Comparison of ENCODE assay signal across 17 cellular contexts in the genomic region with DNA sequence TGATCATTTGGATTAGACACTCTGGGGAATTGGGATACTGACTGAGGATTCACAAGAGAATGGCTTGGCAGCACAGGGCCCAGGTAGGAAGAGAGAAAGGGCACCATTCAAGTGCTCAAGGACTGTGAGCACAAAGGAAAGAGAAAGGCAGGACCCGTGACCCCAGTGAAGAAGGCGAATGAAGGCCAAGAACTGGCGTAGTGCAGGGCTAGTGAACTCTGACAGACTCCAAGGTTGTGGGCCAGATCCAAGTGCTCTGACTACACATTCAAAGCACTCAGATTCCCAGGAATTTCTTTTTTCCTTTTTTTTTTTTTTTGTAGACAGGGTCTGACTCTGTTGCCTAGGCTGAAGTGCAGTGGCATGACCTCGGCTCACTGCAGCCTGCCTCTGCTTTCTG. TPM values are rescaled to one million over a fixed set of nuclear protein-coding genes. Genes with fewer than 3 reads are reported as not detected.
A peak's percentile ranks its signal among the peaks of the same experiment; 100 is the strongest.
DNase-seq lines count a peak whose midpoint lies in the region; ATAC-seq and TF ChIP-seq lines count a peak whose summit lies in the region.
"Had no signal": no experiment of that assay in that cellular context is flagged by ENCODE, and none has a peak within 500 bp of the region (broad histone marks: within the 10 kb centered on the region; RNA-seq: fewer than 3 reads in every experiment).

No MANE protein-coding gene starts in this region.

- H3K4me1 Mint-ChIP-seq in T-helper 17 cell = peaks cover 31% of the 10 kb centered on the region
- H3K4me1 Mint-ChIP-seq in neural crest cell = peaks cover 19% of the 10 kb centered on the region

- peaks cover 21% of the 10 kb centered on the region for H3K36me3 Mint-ChIP-seq in T-helper 17 cell (ENCODE audit: low read depth)
- peaks cover 30% of the 10 kb centered on the region for H3K36me3 Mint-ChIP-seq in neural crest cell (ENCODE audit: low read depth)

- 35 to 55% (median 42%) methylated on average over 4 of the region's 4 CpGs for WGBS in adrenal gland, 4 donors
- WGBS in spleen, 5 donors = 93 to 97% (median 96%) methylated on average over 4 of the region's 4 CpGs

- no peaks in the 10 kb centered on the region for H3K27me3 Mint-ChIP-seq in T-helper 17 cell
- no peaks in the 10 kb centered on the region for H3K27me3 Mint-ChIP-seq in neural crest cell (ENCODE audit: low read depth)
- H3K27me3 Mint-ChIP-seq: CD4-positive, alpha-beta memory T cell had no signal

- ATAC-seq in T-helper 17 cell (no peak), HG03097 (IDR thresholded peaks at IDR 0.05; ENCODE audit: low FRiP score, unreplicated experiment) (no peak)
- ATAC-seq: A549 had no signal

- no peak overlapping the region for H3K4me3 ChIP-seq in adrenal gland
- H3K4me3 ChIP-seq in spleen = no peak overlapping the region
- H3K4me3 ChIP-seq: A549, GM23248 had no signal

- no peaks in the 10 kb centered on the region for H3K27me3 ChIP-seq in adrenal gland
- no peaks in the 10 kb centered on the region for H3K27me3 ChIP-seq in spleen (replicated peaks in 1 of 7)

- peak overlapping the region; percentile 52 for H3K4me3 Mint-ChIP-seq in T-helper 17 cell
- H3K4me3 Mint-ChIP-seq in neural crest cell = peak overlapping the region; percentile 39

- no peak overlapping the region for H3K27ac Mint-ChIP-seq in T-helper 17 cell
- H3K27ac Mint-ChIP-seq in neural crest cell (ENCODE audit: unreplicated experiment) = no peak overlapping the region

- intact Hi-C loops in adrenal gland (cut with DNase I) = no loop called here
- intact Hi-C loops in spleen (cut with DNase I; ENCODE audit: low total_unique reads) = no loop called here

- H3K9me3 Mint-ChIP-seq in neural crest cell = no peaks in the 10 kb centered on the region

- TF ChIP-seq POLR2A in adrenal gland (IDR thresholded peaks at IDR 0.05) (no peak), spleen (IDR thresholded peaks at IDR 0.05) (no peak)

- TF ChIP-seq CTCF in adrenal gland (IDR thresholded peaks at IDR 0.05) (no peak), neural crest cell (conservative IDR thresholded peaks at IDR 0.05) (no peak), spleen (IDR thresholded peaks at IDR 0.05 in 8 of 11, conservative IDR thresholded peaks at IDR 0.05 in 3 of 11) (no peak)

- DNase-seq in T-helper 17 cell = no peak
- DNase-seq in adrenal gland = peak; percentile 25 to 79 (median 63)
- no peak for DNase-seq in neural crest cell (ENCODE audit: low read depth, low spot score)
- DNase-seq in spleen = peak; percentile 17
- no peak for DNase-seq in central memory CD4-positive, alpha-beta T cell
- DNase-seq in stimulated activated CD4-positive, alpha-beta T cell treated with anti-CD3 and anti-CD28 coated beads, Interleukin-2, amount 100 ng/mL, for 48 hours = no peak
- DNase-seq: 8988T; C1 segment of cervical spinal cord; Caco-2; CD4-positive, alpha-beta memory T cell; DMS153; DND-41; GM23248; H7; HCEC 1CT had no signal

- H3K36me3 ChIP-seq in adrenal gland (replicated peaks in 1 of 2) = peaks cover 0 to 59% of the 10 kb centered on the region in 2 donors
- peaks cover 4 to 65% (median 59%) of the 10 kb centered on the region in 6 donors for H3K36me3 ChIP-seq in spleen

- H3K9me3 ChIP-seq in T-helper 17 cell (ENCODE audit: control insufficient read depth, low read length, poor library complexity, severe bottlenecking) = no peaks in the 10 kb centered on the region
- no peaks in the 10 kb centered on the region for H3K9me3 ChIP-seq in adrenal gland (replicated peaks in 1 of 3)
- H3K9me3 ChIP-seq in spleen = peaks cover 0 to 5% (median 0%) of the 10 kb centered on the region in 8 donors
- H3K9me3 ChIP-seq: A549, Caco-2 had no signal

- H3K27ac ChIP-seq in adrenal gland (peak overlapping the region in 3 of 5 donors; percentile 30 to 67 (median 32)), spleen (no peak overlapping the region)
- H3K27ac ChIP-seq: A549, GM23248 had no signal

- peaks cover 18 to 43% of the 10 kb centered on the region in 2 donors for H3K4me1 ChIP-seq in adrenal gland (replicated peaks in 1 of 2)
- peaks cover 5 to 32% (median 28%) of the 10 kb centered on the region in 6 donors for H3K4me1 ChIP-seq in spleen

RNA-seq across cellular contexts. Expression of gene GTF3C1, which starts 5.0 kb away (rescaled TPM):
- 10 to 100 TPM; 55.3 to 55.6 TPM for total RNA-seq in T-helper 17 cell
- 100 to 1,000 TPM in 2 of 8 donors, 10 to 100 TPM in 6; 65.4 to 105 (median 84.3) TPM for total RNA-seq in adrenal gland
- polyA plus RNA-seq in adrenal gland = 100 to 1,000 TPM in 2 of 3 donors, 10 to 100 TPM in 1; 51.0 to 225 (median 130) TPM
- total RNA-seq in neural crest cell = 123 and 125 TPM in 2 replicates
- total RNA-seq in spleen = 10 to 100 TPM; 46.6 to 68.6 (median 59.6) TPM
- polyA plus RNA-seq in spleen = 10 to 100 TPM; 28.8 to 49.9 (median 48.9) TPM

RNA-seq across cellular contexts. Expression of gene KATNIP, which starts 5.3 kb away (rescaled TPM):
- total RNA-seq in T-helper 17 cell (10 to 100 TPM; 28.6 to 29.7 TPM), adrenal gland (10 to 100 TPM; 13.2 to 80.4 (median 17.9) TPM), neural crest cell (24.3 and 27.6 TPM in 2 replicates), spleen (10 to 100 TPM; 24.8 to 40.7 (median 32.7) TPM)
- polyA plus RNA-seq in adrenal gland (10 to 100 TPM in 2 of 3 donors, 1 to 10 TPM in 1; 9.1 to 17.6 (median 10.3) TPM), spleen (1 to 10 TPM; 3.8 to 6.5 (median 3.9) TPM)

Comparison
In these comparisons a context has a peak if more than half of its experiments do, and no peak if none do; other contexts are left out.
1. DNase-seq: peak in adrenal gland (7 of 7) and spleen (single experiment); none in T-helper 17 cell (0 of 3), neural crest cell (single experiment), central memory CD4-positive, alpha-beta T cell (single experiment) and stimulated activated CD4-positive, alpha-beta T cell treated with anti-CD3 and anti-CD28 coated beads, Interleukin-2, amount 100 ng/mL, for 48 hours (0 of 2).
2. H3K27ac ChIP-seq: peak in adrenal gland (3 of 5); none in spleen (0 of 8).